ENCODE assay signal across 8 cellular contexts in the genomic region with DNA sequence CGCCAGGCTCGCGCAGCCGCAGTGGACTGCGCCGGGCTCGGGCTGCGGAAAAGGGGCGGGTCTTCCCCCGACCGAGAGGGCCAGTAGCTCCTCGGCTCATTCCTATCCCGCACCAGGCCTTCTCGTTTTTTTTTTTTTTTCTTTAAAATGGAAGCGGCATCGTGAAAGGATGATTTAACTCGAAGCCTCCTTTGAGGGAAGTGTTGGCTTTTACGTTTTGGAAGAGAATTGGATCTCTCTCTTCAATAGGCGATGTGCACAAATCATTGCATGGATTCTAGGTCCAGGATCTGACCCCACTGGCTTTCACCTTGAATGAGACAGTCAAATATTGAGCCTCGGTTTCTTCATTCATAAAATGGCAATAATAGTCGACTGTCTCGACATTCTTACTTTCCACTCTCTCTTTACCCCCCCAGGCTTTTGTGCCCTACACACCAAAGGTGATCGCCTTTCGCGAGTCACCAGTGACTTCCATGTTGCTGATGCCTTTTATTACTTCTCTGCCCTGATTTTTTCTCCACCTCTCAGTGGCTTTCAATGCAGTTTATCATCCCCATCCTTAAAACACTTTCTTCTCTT. TPM values are rescaled to one million over a fixed set of nuclear protein-coding genes. Genes with fewer than 3 reads are reported as not detected.
DNase-seq lines count a peak whose midpoint lies in the region; ATAC-seq and TF ChIP-seq lines count a peak whose summit lies in the region.

No MANE protein-coding gene starts in this region.

- DNase-seq in NCI-H1417 treated with DMSO at 0.1 percent for 48 hours (lab: John Stamatoyannopoulos, UW) (peak; percentile 31), astrocyte of the cerebellum (ENCODE audit: low read depth) (no peak), kidney epithelial cell (ENCODE audit: low read depth) (no peak), stromal cell of bone marrow (ENCODE audit: low read depth) (peak; percentile 44)

- H2AFZ ChIP-seq in ACC112 (ENCODE audit: low read length, unreplicated experiment): peak overlapping the region; percentile 51

- no peaks in the 10 kb centered on the region for H3K9me3 ChIP-seq in ES-I3 (ENCODE audit: control insufficient read depth, insufficient read depth, low read length)

- H3K79me2 ChIP-seq in ACC112 (ENCODE audit: control insufficient read depth, insufficient read depth, low read length, unreplicated experiment): peaks cover 5% of the 10 kb centered on the region

- peak overlapping the region; percentile 82 for H3K4me3 ChIP-seq in ACC112 (ENCODE audit: low read depth, low read length)
- H3K4me3 ChIP-seq in astrocyte of the cerebellum (ENCODE audit: low read depth, low read length): peak overlapping the region; percentile 79
- H3K4me3 ChIP-seq in kidney epithelial cell (ENCODE audit: low read depth, low read length): peak overlapping the region; percentile 83

- ATAC-seq in GM18873 (IDR thresholded peaks at IDR 0.05; ENCODE audit: low FRiP score, unreplicated experiment) (no peak), HG03045 (IDR thresholded peaks at IDR 0.05; ENCODE audit: unreplicated experiment) (no peak)

- in situ Hi-C loops in astrocyte of the cerebellum (cut with HindIII; ENCODE audit: low sequenced_read_pairs): no loop called here

- TF ChIP-seq CTCF in astrocyte of the cerebellum (IDR thresholded peaks at IDR 0.05; ENCODE audit: low read depth, low read length, missing control alignments): no peak
- TF ChIP-seq CTCF in kidney epithelial cell (IDR thresholded peaks at IDR 0.05; ENCODE audit: insufficient read depth, low read length, poor library complexity, severe bottlenecking): no peak

- H3K27ac ChIP-seq in ACC112 (ENCODE audit: low read depth, low read length): no peak overlapping the region

- peaks cover 4% of the 10 kb centered on the region for H3K4me1 ChIP-seq in ACC112 (ENCODE audit: control insufficient read depth, insufficient read depth, low read length, unreplicated experiment)
- H3K4me1 ChIP-seq in ES-I3 (ENCODE audit: insufficient read depth, low read length): no peaks in the 10 kb centered on the region

- H3K36me3 ChIP-seq in ACC112 (ENCODE audit: insufficient read depth, low read length) (no peaks in the 10 kb centered on the region), ES-I3 (ENCODE audit: insufficient read depth, low read length) (peaks cover 3% of the 10 kb centered on the region; the same call in 1 of the 2 replicates), kidney epithelial cell (ENCODE audit: control insufficient read depth, insufficient read depth, low read length) (no peaks in the 10 kb centered on the region)

- H3K9ac ChIP-seq in ES-I3 (ENCODE audit: low read depth, low read length): peak overlapping the region; percentile 84; the same call in 1 of the 2 replicates

- peaks cover 12% of the 10 kb centered on the region for H3K27me3 ChIP-seq in ACC112 (ENCODE audit: insufficient read depth, low read length)
- no peaks in the 10 kb centered on the region for H3K27me3 ChIP-seq in kidney epithelial cell (ENCODE audit: control insufficient read depth, insufficient read depth, low read length)

RNA-seq across cellular contexts. Expression of gene DTNBP1, which starts 0.3 kb away (rescaled TPM):
- 11.0 and 18.2 TPM in 2 replicates for total RNA-seq in kidney epithelial cell

Comparison
In these comparisons a context has a peak if more than half of its experiments do, and no peak if none do; other contexts are left out.
1. DNase-seq: peak in NCI-H1417 treated with DMSO at 0.1 percent for 48 hours (single experiment) and stromal cell of bone marrow (single experiment); none in astrocyte of the cerebellum (single experiment) and kidney epithelial cell (single experiment).
2. Peak in every context shown above with its lines, with median percentiles within 50 percentile points of each other: H3K4me3 ChIP-seq.